Comparison of ENCODE assay signal across 1 cellular context in genomic region chr16:23432176-23433128, GRCh38.
TF ChIP-seq lines count a peak whose summit lies in the region.

No MANE protein-coding gene starts in this region.

TF ChIP-seq in HepG2, 621 proteins besides CTCF, POLR2A, EP300 and RAD21 (continued from another document):
- no peak for TF ChIP-seq MNT (IDR thresholded peaks at IDR 0.05)
- peak; percentile 34; the same call in 1 of the 2 replicates for TF ChIP-seq STAG1 (CRISPR knock-in tag; IDR thresholded peaks at IDR 0.05)
